8 cellular contexts compared by ENCODE assay signal in genomic region chr4:83509156-83509585, GRCh38. TPM values are rescaled to one million over a fixed set of nuclear protein-coding genes. Genes with fewer than 3 reads are reported as not detected.
DNase-seq lines count a peak whose midpoint lies in the region; ATAC-seq and TF ChIP-seq lines count a peak whose summit lies in the region.
"Not testable (repeated sequence)": the region's sequence is repeated elsewhere in the genome, so short reads cannot be mapped to it uniquely, and the experiment has no call there.

No MANE protein-coding gene starts in this region.

- H3K4me3 ChIP-seq in WI38 (ENCODE audit: low read depth, low read length) = not testable (repeated sequence)

- TF ChIP-seq CTCF in HFFc6 (IDR thresholded peaks at IDR 0.05) = peak; percentile 95
- peak; percentile 72 for TF ChIP-seq CTCF in WI38 (IDR thresholded peaks at IDR 0.05; ENCODE audit: low read depth, low read length)
- TF ChIP-seq CTCF in neural crest cell (conservative IDR thresholded peaks at IDR 0.05) = peak; percentile 68

- DNase-seq in D341Med (ENCODE audit: low spot score) (peak; percentile 63), HFFc6 (peak; percentile 58), NCI-H446 (lab: John Stamatoyannopoulos, UW) (peak; percentile 4 to 51), amniotic epithelial cell (ENCODE audit: low read depth) (peak; percentile 58), globus pallidus (ENCODE audit: low spot score) (peak; percentile 11), neural crest cell (ENCODE audit: low read depth, low spot score) (peak; percentile 8)
- DNase-seq in stimulated activated effector memory CD8-positive, alpha-beta T cell treated with anti-CD3 and anti-CD28 coated beads, Interleukin-12 subunit alpha, Interleukin-12 subunit beta, amount 100 ng/mL, for 72 hours (ENCODE audit: low spot score in 2 of 2) = peak; percentile 48 to 79

- H3K4me1 Mint-ChIP-seq in HFFc6 (ENCODE audit: low read depth); neural crest cell: not testable (repeated sequence)
- H3K4me1 Mint-ChIP-seq in stimulated activated effector memory CD8-positive, alpha-beta T cell treated with anti-CD3 and anti-CD28 coated beads, Interleukin-12 subunit alpha, Interleukin-12 subunit beta, amount 100 ng/mL, for 72 hours = peaks cover 14% of the 10 kb centered on the region

- H3K27ac Mint-ChIP-seq in HFFc6; neural crest cell (ENCODE audit: unreplicated experiment): not testable (repeated sequence)
- peak overlapping the region; percentile 55 for H3K27ac Mint-ChIP-seq in stimulated activated effector memory CD8-positive, alpha-beta T cell treated with anti-CD3 and anti-CD28 coated beads, Interleukin-12 subunit alpha, Interleukin-12 subunit beta, amount 100 ng/mL, for 72 hours

- not testable (repeated sequence) for H3K4me3 Mint-ChIP-seq in HFFc6; neural crest cell; stimulated activated effector memory CD8-positive, alpha-beta T cell treated with anti-CD3 and anti-CD28 coated beads, Interleukin-12 subunit alpha, Interleukin-12 subunit beta, amount 100 ng/mL, for 72 hours

- not testable (repeated sequence) for H3K9me3 Mint-ChIP-seq in HFFc6; neural crest cell; stimulated activated effector memory CD8-positive, alpha-beta T cell treated with anti-CD3 and anti-CD28 coated beads, Interleukin-12 subunit alpha, Interleukin-12 subunit beta, amount 100 ng/mL, for 72 hours

- H3K27me3 Mint-ChIP-seq in HFFc6 (ENCODE audit: insufficient read depth); neural crest cell (ENCODE audit: low read depth): not testable (repeated sequence)

- not testable (repeated sequence) for H3K36me3 Mint-ChIP-seq in HFFc6 (ENCODE audit: low read depth); neural crest cell (ENCODE audit: low read depth); stimulated activated effector memory CD8-positive, alpha-beta T cell treated with anti-CD3 and anti-CD28 coated beads, Interleukin-12 subunit alpha, Interleukin-12 subunit beta, amount 100 ng/mL, for 72 hours

- ATAC-seq in stimulated activated effector memory CD8-positive, alpha-beta T cell treated with anti-CD3 and anti-CD28 coated beads, Interleukin-12 subunit alpha, Interleukin-12 subunit beta, amount 100 ng/mL, for 72 hours = peak; percentile 69

RNA-seq across cellular contexts. Expression of gene ABRAXAS1, which starts 24.3 kb away (rescaled TPM):
- total RNA-seq in HFFc6 (2021; fragmentation: NEBNext Ultra II Directional; extraction: Animal tissue kit (Norgen Biotek cat#: 25700)) = 1 to 10 TPM; 6.3 to 9.9 (median 8.4) TPM
- 25.9 and 30.9 TPM in 2 replicates for total RNA-seq in neural crest cell

RNA-seq across cellular contexts. Expression of gene GPAT3, which starts 26.7 kb away (rescaled TPM):
- 1 to 10 TPM in 1 of 6 experiments, under 1 TPM in 5; 0.51 to 1.8 (median 0.79) TPM for total RNA-seq in HFFc6 (2021; fragmentation: NEBNext Ultra II Directional; extraction: Animal tissue kit (Norgen Biotek cat#: 25700))
- not detected in 2 replicates for total RNA-seq in neural crest cell

RNA-seq across cellular contexts. Expression of gene MRPS18C, which starts 53.3 kb away (rescaled TPM):
- total RNA-seq in HFFc6 (2021; fragmentation: NEBNext Ultra II Directional; extraction: Animal tissue kit (Norgen Biotek cat#: 25700)) = 10 to 100 TPM; 45.2 to 72.1 (median 56.0) TPM
- total RNA-seq in neural crest cell = 49.3 and 56.8 TPM in 2 replicates

RNA-seq across cellular contexts. Expression of gene HELQ, which starts 53.5 kb away (rescaled TPM):
- total RNA-seq in HFFc6 (2021; fragmentation: NEBNext Ultra II Directional; extraction: Animal tissue kit (Norgen Biotek cat#: 25700)) = 10 to 100 TPM in 4 of 6 experiments, 1 to 10 TPM in 2; 9.5 to 13.0 (median 11.8) TPM
- total RNA-seq in neural crest cell = 14.0 and 15.7 TPM in 2 replicates

Comparison
In these comparisons a context has a peak if more than half of its experiments do, and no peak if none do; other contexts are left out.
1. DNase-seq: peak in every context shown above with its lines; median percentile 64 in stimulated activated effector memory CD8-positive, alpha-beta T cell treated with anti-CD3 and anti-CD28 coated beads, Interleukin-12 subunit alpha, Interleukin-12 subunit beta, amount 100 ng/mL, for 72 hours; 63 in D341Med; 58 in HFFc6; 58 in amniotic epithelial cell; 28 in NCI-H446; 11 in globus pallidus; 8 in neural crest cell.